ENCODE assay signal across 16 cellular contexts in the genomic region with DNA sequence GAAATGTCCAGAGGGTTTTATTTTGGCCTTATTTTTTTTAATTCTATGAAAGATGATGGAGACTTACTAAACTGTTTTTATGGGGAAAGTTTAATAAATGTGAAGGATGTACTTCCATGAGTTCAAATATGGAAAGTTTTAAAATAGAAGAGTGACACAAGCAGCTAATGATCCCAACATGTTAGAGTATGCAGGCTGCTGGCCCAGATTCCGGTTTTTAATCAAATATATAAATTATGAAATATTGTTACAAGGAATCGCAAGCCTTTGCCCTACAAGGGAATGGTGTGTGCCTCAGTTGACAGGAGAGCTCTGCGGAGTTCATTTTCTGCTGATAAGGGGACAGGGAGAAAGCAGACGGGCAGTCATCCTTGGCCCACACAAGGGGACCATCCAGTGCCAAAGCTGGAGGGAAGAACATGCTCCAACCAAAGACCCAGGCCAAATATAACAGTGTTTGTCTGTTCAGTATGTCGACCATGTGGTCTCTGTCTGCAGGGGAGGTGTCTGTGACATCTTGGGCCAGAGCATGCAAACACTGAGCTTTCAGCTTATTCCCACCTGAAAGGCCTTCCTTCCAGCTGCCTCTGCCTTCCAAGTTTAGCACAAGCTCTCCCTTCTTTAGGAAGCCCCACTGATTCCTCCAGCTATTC.
A peak's percentile ranks its signal among the peaks of the same experiment; 100 is the strongest.
DNase-seq lines count a peak whose midpoint lies in the region; ATAC-seq and TF ChIP-seq lines count a peak whose summit lies in the region.
"Had no signal": no experiment of that assay in that cellular context is flagged by ENCODE, and none has a peak within 500 bp of the region (broad histone marks: within the 10 kb centered on the region; RNA-seq: fewer than 3 reads in every experiment).

No MANE protein-coding gene starts in this region.

- no peak overlapping the region for H3K23ac ChIP-seq in mesenchymal stem cell (ENCODE audit: low read length in 2 of 2)

- H2AFZ ChIP-seq in mesenchymal stem cell (ENCODE audit: low read depth, low read length): no peak overlapping the region

- H2BK12ac ChIP-seq in mesenchymal stem cell (ENCODE audit: low read length in 2 of 2): peak overlapping the region; percentile 49 to 79

- H4K91ac ChIP-seq in mesenchymal stem cell (ENCODE audit: low read length): no peak overlapping the region

- in situ Hi-C loops in HAP-1 (cut with MboI; ENCODE audit: low sequenced_read_pairs): no loop called here

- H4K8ac ChIP-seq in mesenchymal stem cell (ENCODE audit: low read length): no peak overlapping the region

- no peak for TF ChIP-seq POLR2A in heart left ventricle (IDR thresholded peaks at IDR 0.05)
- no peak for TF ChIP-seq POLR2A in stomach (IDR thresholded peaks at IDR 0.05)
- TF ChIP-seq POLR2A in gastroesophageal sphincter (IDR thresholded peaks at IDR 0.05): no peak
- TF ChIP-seq POLR2A in prostate gland (IDR thresholded peaks at IDR 0.05): no peak

- H3K27ac ChIP-seq in ascending aorta (peak overlapping the region; percentile 72 to 74), heart left ventricle (peak overlapping the region in 6 of 12 donors; percentile 7 to 57 (median 40)), mesenchymal stem cell (ENCODE audit: low read length, poor library complexity, severe bottlenecking) (no peak overlapping the region), stomach (peak overlapping the region in 4 of 5 donors; percentile 18 to 34 (median 29)), gastroesophageal sphincter (peak overlapping the region in 1 of 4 donors; percentile 42), prostate gland (no peak overlapping the region)

- peak overlapping the region; percentile 3 for H2AK5ac ChIP-seq in mesenchymal stem cell (ENCODE audit: low read length, severe bottlenecking)

- no peak overlapping the region for H2BK120ac ChIP-seq in mesenchymal stem cell (ENCODE audit: low read depth, low read length)

- peak overlapping the region in 1 of 2 experiments; percentile 26 for H3K18ac ChIP-seq in mesenchymal stem cell (ENCODE audit: low read depth in 1 of 2, low read length in 2 of 2)

- H3K4ac ChIP-seq in mesenchymal stem cell (ENCODE audit: low read depth in 1 of 2, low read length in 2 of 2): no peak overlapping the region

- H3K36me3 ChIP-seq in ascending aorta (peaks cover 32 to 76% of the 10 kb centered on the region in 2 donors), heart left ventricle (peaks cover 0 to 36% (median 13%) of the 10 kb centered on the region in 9 donors), mesenchymal stem cell (ENCODE audit: control insufficient read depth in 1 of 2, insufficient read depth in 2 of 2, low read depth in 1 of 2, low read length in 2 of 2) (peaks cover 32 to 34% of the 10 kb centered on the region in 2 experiments), stomach (peaks cover 4 to 21% (median 11%) of the 10 kb centered on the region in 4 donors), gastroesophageal sphincter (peaks cover 0 to 6% of the 10 kb centered on the region in 2 donors), HAP-1 (replicated peaks) (no peaks in the 10 kb centered on the region), prostate gland (no peaks in the 10 kb centered on the region)

- no peak overlapping the region for H3K4me3 ChIP-seq in ascending aorta
- H3K4me3 ChIP-seq in heart left ventricle: no peak overlapping the region
- H3K4me3 ChIP-seq in mesenchymal stem cell (ENCODE audit: insufficient read depth in 1 of 2, low read depth in 1 of 2, low read length in 2 of 2): no peak overlapping the region
- H3K4me3 ChIP-seq in stomach: no peak overlapping the region
- no peak overlapping the region for H3K4me3 ChIP-seq in gastroesophageal sphincter
- no peak overlapping the region for H3K4me3 ChIP-seq in HAP-1
- no peak overlapping the region for H3K4me3 ChIP-seq in prostate gland
- H3K4me3 ChIP-seq: K562 had no signal

- WGBS in heart left ventricle, 4 donors: 45 to 56% (median 50%) methylated on average over 5 of the region's 5 CpGs
- 93% methylated on average over 4 of the region's 5 CpGs for WGBS in mesenchymal stem cell
- 75 to 87% (median 82%) methylated on average over 5 of the region's 5 CpGs for WGBS in stomach, 5 donors
- WGBS in gastroesophageal sphincter (ENCODE audit: low coverage in 1 of 2), 2 donors: 53 to 59% methylated on average over 3 to 5 of the region's 5 CpGs
- WGBS in prostate gland: 61% methylated on average over 5 of the region's 5 CpGs

- no peak overlapping the region for H3K4me2 ChIP-seq in mesenchymal stem cell (ENCODE audit: low read length, poor library complexity, severe bottlenecking)

- TF ChIP-seq CTCF in ascending aorta (IDR thresholded peaks at IDR 0.05): no peak
- TF ChIP-seq CTCF in heart left ventricle (IDR thresholded peaks at IDR 0.05): no peak
- TF ChIP-seq CTCF in stomach (IDR thresholded peaks at IDR 0.05): no peak
- TF ChIP-seq CTCF in gastroesophageal sphincter (IDR thresholded peaks at IDR 0.05): no peak
- TF ChIP-seq CTCF in prostate gland (IDR thresholded peaks at IDR 0.05): no peak

- no peak overlapping the region for H2BK15ac ChIP-seq in mesenchymal stem cell (ENCODE audit: low read depth, poor library complexity, severe bottlenecking)

- H3K14ac ChIP-seq in mesenchymal stem cell (ENCODE audit: low read length in 2 of 2): no peak overlapping the region

- H3K9me3 ChIP-seq in ascending aorta (no peaks in the 10 kb centered on the region), heart left ventricle (peaks cover 0 to 23% (median 0%) of the 10 kb centered on the region in 12 donors), mesenchymal stem cell (ENCODE audit: control insufficient read depth, low read length) (no peaks in the 10 kb centered on the region), stomach (no peaks in the 10 kb centered on the region), gastroesophageal sphincter (peaks cover 0 to 5% (median 0%) of the 10 kb centered on the region in 3 donors), HAP-1 (no peaks in the 10 kb centered on the region), prostate gland (no peaks in the 10 kb centered on the region)

- H3K4me1 ChIP-seq in ascending aorta (peaks cover 14 to 42% of the 10 kb centered on the region in 2 donors), heart left ventricle (peaks cover 3 to 59% (median 28%) of the 10 kb centered on the region in 12 donors), mesenchymal stem cell (ENCODE audit: control insufficient read depth, insufficient read depth, low read depth, low read length) (peaks cover 8% of the 10 kb centered on the region), stomach (no peaks in the 10 kb centered on the region), gastroesophageal sphincter (peaks cover 2 to 4% (median 2%) of the 10 kb centered on the region in 3 donors), HAP-1 (no peaks in the 10 kb centered on the region), prostate gland (replicated peaks) (no peaks in the 10 kb centered on the region)

- intact Hi-C loops in ascending aorta (cut with DNase I) (no loop called here), heart left ventricle (cut with DNase I) (no loop called here), stomach (cut with DNase I; ENCODE audit: low total_unique reads) (no loop called here), prostate gland (cut with DNase I) (no loop called here)

- DNase-seq in ascending aorta (ENCODE audit: low spot score in 2 of 2): peak in 1 of 2 donors; percentile 58
- DNase-seq in heart left ventricle: no peak
- no peak for DNase-seq in mesenchymal stem cell
- DNase-seq in stomach: no peak
- no peak for DNase-seq in 8988T
- no peak for DNase-seq in HAP-1 (ENCODE audit: low spot score in 2 of 2)
- no peak for DNase-seq in prostate gland (ENCODE audit: low spot score)
- DNase-seq: C1 segment of cervical spinal cord; DMS 273 treated with DMSO at 0.1 percent for 48 hours; GDM1; HFFc6; NCI-H187; NCI-H446 treated with DMSO at 0.1 percent for 48 hours; NK-92 treated with Interleukin-12 subunit alpha and Interleukin-12 subunit beta, amount 100 ng/mL, for 24 hours had no signal

- peak in 3 of 4 donors; percentile 21 to 66 (median 56) for ATAC-seq in heart left ventricle
- no peak for ATAC-seq in gastroesophageal sphincter
- ATAC-seq: K562 had no signal

- peaks cover 3% of the 10 kb centered on the region for H3K79me1 ChIP-seq in mesenchymal stem cell (replicated peaks; ENCODE audit: low read length, poor library complexity, severe bottlenecking)

- TF ChIP-seq EP300 in stomach (IDR thresholded peaks at IDR 0.05) (no peak), gastroesophageal sphincter (IDR thresholded peaks at IDR 0.05) (no peak)

- no peak overlapping the region for H3K9ac ChIP-seq in mesenchymal stem cell (ENCODE audit: low read length)

- H3K27me3 ChIP-seq in ascending aorta (no peaks in the 10 kb centered on the region), heart left ventricle (no peaks in the 10 kb centered on the region), mesenchymal stem cell (ENCODE audit: control insufficient read depth in 1 of 2, insufficient read depth in 1 of 2, low read length in 2 of 2) (no peaks in the 10 kb centered on the region), stomach (no peaks in the 10 kb centered on the region), gastroesophageal sphincter (no peaks in the 10 kb centered on the region), HAP-1 (ENCODE audit: low read depth) (no peaks in the 10 kb centered on the region), prostate gland (replicated peaks; ENCODE audit: insufficient read depth) (no peaks in the 10 kb centered on the region)

- H2BK5ac ChIP-seq in mesenchymal stem cell (ENCODE audit: low read depth, low read length, poor library complexity, severe bottlenecking): no peak overlapping the region

Comparison
In these comparisons a context has a peak if more than half of its experiments do, and no peak if none do; other contexts are left out.
1. H3K27ac ChIP-seq: peak in ascending aorta (2 of 2) and stomach (4 of 5); none in mesenchymal stem cell (single experiment) and prostate gland (0 of 2).